Comparison of ENCODE assay signal across 14 cellular contexts in the genomic region with DNA sequence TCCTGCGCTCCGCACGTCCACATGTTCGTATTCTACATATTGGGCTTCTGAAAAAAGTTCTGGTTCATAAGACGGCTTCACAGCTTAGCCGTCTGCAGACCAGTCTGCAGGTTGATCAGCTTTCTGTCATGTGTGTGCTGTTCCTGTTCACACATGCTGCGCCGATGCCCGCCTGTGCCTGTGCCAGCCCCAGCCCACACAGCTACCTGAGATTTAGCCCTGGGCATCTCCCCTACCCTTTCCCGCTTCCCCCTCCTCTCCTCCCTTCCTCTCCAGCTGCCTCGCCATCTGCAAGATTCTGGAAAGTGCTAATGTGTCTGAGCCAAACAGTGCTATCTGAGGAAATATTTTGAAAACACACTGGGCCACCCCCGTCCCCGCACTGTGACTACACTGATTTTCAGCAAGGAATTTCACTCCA. TPM values are rescaled to one million over a fixed set of nuclear protein-coding genes. Genes with fewer than 3 reads are reported as not detected.
A peak's percentile ranks its signal among the peaks of the same experiment; 100 is the strongest.
DNase-seq lines count a peak whose midpoint lies in the region; ATAC-seq and TF ChIP-seq lines count a peak whose summit lies in the region.
"Had no signal": no experiment of that assay in that cellular context is flagged by ENCODE, and none has a peak within 500 bp of the region (broad histone marks: within the 10 kb centered on the region; RNA-seq: fewer than 3 reads in every experiment).

No MANE protein-coding gene starts in this region.

- 83 to 87% methylated on average over 2 to 9 of the region's 13 CpGs for WGBS in gastroesophageal sphincter (ENCODE audit: low coverage in 1 of 2), 2 donors
- WGBS in aorta, 2 donors: 17 to 28% methylated on average over 13 of the region's 13 CpGs

- H3K27ac Mint-ChIP-seq in activated naive CD4-positive, alpha-beta T cell treated with anti-CD3 and anti-CD28 coated beads, Interleukin-2, amount 50 U/mL, for 72 hours: no peak overlapping the region
- H3K27ac Mint-ChIP-seq: activated CD4-positive, alpha-beta T cell treated with anti-CD3 and anti-CD28 coated beads, Interleukin-2, amount 10 ng/mL, durations not matched to agents 24 days and 14 days; IgD-negative memory B cell; T-helper 2 cell treated with Interferon-gamma antibody and Interleukin-4, amounts not matched to agents 5 μg/mL and 100 μg/mL, for 36 hours had no signal

- ATAC-seq in gastroesophageal sphincter (no peak), aorta (ENCODE audit: low FRiP score) (no peak), omental fat pad (ENCODE audit: low FRiP score) (no peak)
- ATAC-seq in activated naive CD4-positive, alpha-beta T cell treated with anti-CD3 and anti-CD28 coated beads, Interleukin-2, amount 50 U/mL, for 72 hours: no peak

- peak overlapping the region; percentile 41 for H3K9ac ChIP-seq in skeletal muscle satellite cell (ENCODE audit: low read depth, low read length)

- no peaks in the 10 kb centered on the region for H3K9me3 ChIP-seq in gastroesophageal sphincter
- no peaks in the 10 kb centered on the region for H3K9me3 ChIP-seq in skeletal muscle satellite cell (replicated peaks; ENCODE audit: low read length)
- no peaks in the 10 kb centered on the region for H3K9me3 ChIP-seq in aorta (ENCODE audit: control insufficient read depth, low read length)
- H3K9me3 ChIP-seq in SJCRH30 (replicated peaks): no peaks in the 10 kb centered on the region

- no peaks in the 10 kb centered on the region for H3K9me3 Mint-ChIP-seq in activated naive CD4-positive, alpha-beta T cell treated with anti-CD3 and anti-CD28 coated beads, Interleukin-2, amount 50 U/mL, for 72 hours
- H3K9me3 Mint-ChIP-seq: activated CD4-positive, alpha-beta T cell treated with anti-CD3 and anti-CD28 coated beads, Interleukin-2, amount 10 ng/mL, durations not matched to agents 24 days and 14 days; activated T-cell treated with anti-CD3 and anti-CD28 coated beads, Interleukin-2, amount 50 U/mL, for 4 hours; IgD-negative memory B cell; T-helper 2 cell treated with Interferon-gamma antibody and Interleukin-4, amounts not matched to agents 5 μg/mL and 100 μg/mL, for 36 hours had no signal

- TF ChIP-seq CTCF in gastroesophageal sphincter (IDR thresholded peaks at IDR 0.05) (no peak), omental fat pad (IDR thresholded peaks at IDR 0.05) (no peak)

- peak overlapping the region; percentile 84 for H3K27ac ChIP-seq in angular gyrus (ENCODE audit: low read depth, low read length)
- H3K27ac ChIP-seq in gastroesophageal sphincter: peak overlapping the region in 3 of 4 donors; percentile 67 to 83 (median 76)
- no peak overlapping the region for H3K27ac ChIP-seq in aorta (ENCODE audit: low read depth in 1 of 2, low read length in 2 of 2)
- no peak overlapping the region for H3K27ac ChIP-seq in SJCRH30

- H3K4me2 ChIP-seq in skeletal muscle satellite cell (ENCODE audit: low read length): peak overlapping the region; percentile 76

- no peak for TF ChIP-seq POLR2A in gastroesophageal sphincter (IDR thresholded peaks at IDR 0.05)

- H3K36me3 ChIP-seq in gastroesophageal sphincter (peaks cover 0 to 7% of the 10 kb centered on the region in 2 donors), skeletal muscle satellite cell (ENCODE audit: insufficient read depth, low read length) (peaks cover 19% of the 10 kb centered on the region), aorta (ENCODE audit: control insufficient read depth in 1 of 2, insufficient read depth in 2 of 2, low read length in 1 of 2) (no peaks in the 10 kb centered on the region), SJCRH30 (no peaks in the 10 kb centered on the region)

- H3K4me1 ChIP-seq in gastroesophageal sphincter (peaks cover 11 to 100% (median 63%) of the 10 kb centered on the region in 3 donors), skeletal muscle satellite cell (ENCODE audit: control insufficient read depth, insufficient read depth, low read length) (peaks cover 100% of the 10 kb centered on the region), aorta (ENCODE audit: control insufficient read depth in 1 of 2, insufficient read depth in 2 of 2, low read length in 2 of 2) (peaks cover 0 to 5% of the 10 kb centered on the region in 2 donors), SJCRH30 (peaks cover 43% of the 10 kb centered on the region)

- H3K27me3 ChIP-seq in gastroesophageal sphincter: no peaks in the 10 kb centered on the region
- H3K27me3 ChIP-seq in skeletal muscle satellite cell (ENCODE audit: control insufficient read depth, insufficient read depth, low read length): no peaks in the 10 kb centered on the region
- no peaks in the 10 kb centered on the region for H3K27me3 ChIP-seq in aorta (ENCODE audit: control insufficient read depth in 1 of 2, insufficient read depth in 2 of 2, low read length in 1 of 2)
- no peaks in the 10 kb centered on the region for H3K27me3 ChIP-seq in SJCRH30

- intact Hi-C loops in aorta (cut with DNase I): no loop called here

- TF ChIP-seq EP300 in gastroesophageal sphincter (IDR thresholded peaks at IDR 0.05): no peak

- no peaks in the 10 kb centered on the region for H3K36me3 Mint-ChIP-seq in activated naive CD4-positive, alpha-beta T cell treated with anti-CD3 and anti-CD28 coated beads, Interleukin-2, amount 50 U/mL, for 72 hours

- peak overlapping the region in 1 of 2 donors; percentile 4 for H3K4me3 ChIP-seq in gastroesophageal sphincter
- peak overlapping the region; percentile 55 for H3K4me3 ChIP-seq in skeletal muscle satellite cell (ENCODE audit: low read length)
- H3K4me3 ChIP-seq in aorta (ENCODE audit: low read length in 2 of 2): no peak overlapping the region
- H3K4me3 ChIP-seq in SJCRH30: no peak overlapping the region

- peak; percentile 63 for DNase-seq in DMS 273 (lab: John Stamatoyannopoulos, UW; ENCODE audit: unreplicated experiment)
- DNase-seq in activated naive CD4-positive, alpha-beta T cell treated with anti-CD3 and anti-CD28 coated beads, Interleukin-2, amount 50 U/mL, for 72 hours (ENCODE audit: low spot score in 2 of 2): no peak
- no peak for DNase-seq in aorta
- no peak for DNase-seq in omental fat pad (ENCODE audit: low spot score)
- no peak for DNase-seq in SJCRH30
- DNase-seq: activated CD4-positive, alpha-beta T cell treated with anti-CD3 and anti-CD28 coated beads, Interleukin-2, amount 10 ng/mL, durations not matched to agents 24 days and 14 days; activated T-cell treated with anti-CD3 and anti-CD28 coated beads, Interleukin-2, amount 50 U/mL, for 4 hours; NCI-H1436; NCI-H524 treated with DMSO at 0.1 percent for 48 hours had no signal

RNA-seq across cellular contexts. Expression of gene CHST3, which starts 7.1 kb away (rescaled TPM):
- total RNA-seq in gastroesophageal sphincter: 10 to 100 TPM; 31.8 to 48.0 (median 37.3) TPM
- total RNA-seq in skeletal muscle satellite cell (2012; rRNA removed): 19.3 and 25.3 TPM in 2 replicates
- under 1 TPM; 0.16 to 0.88 TPM for total RNA-seq in activated naive CD4-positive, alpha-beta T cell treated with anti-CD3 and anti-CD28 coated beads, Interleukin-2, amount 50 U/mL, for 72 hours
- 10 to 100 TPM; 30.5 to 47.9 TPM for total RNA-seq in aorta
- 1 to 10 TPM; 4.1 to 8.6 TPM for polyA plus RNA-seq in aorta
- 10 to 100 TPM; 27.9 to 54.2 (median 34.2) TPM for total RNA-seq in omental fat pad
- total RNA-seq in SJCRH30 (2014; rRNA removed; shearing (Covaris generic)): 10.1 and 10.4 TPM in 2 replicates
- polyA plus RNA-seq: IgD-negative memory B cell had no signal

Comparison
In these comparisons a context has a peak if more than half of its experiments do, and no peak if none do; other contexts are left out.
1. H3K27ac ChIP-seq: peak in angular gyrus (single experiment) and gastroesophageal sphincter (3 of 4); none in aorta (0 of 2) and SJCRH30 (single experiment).